Comparison of ENCODE assay signal across 32 cellular contexts in the genomic region with DNA sequence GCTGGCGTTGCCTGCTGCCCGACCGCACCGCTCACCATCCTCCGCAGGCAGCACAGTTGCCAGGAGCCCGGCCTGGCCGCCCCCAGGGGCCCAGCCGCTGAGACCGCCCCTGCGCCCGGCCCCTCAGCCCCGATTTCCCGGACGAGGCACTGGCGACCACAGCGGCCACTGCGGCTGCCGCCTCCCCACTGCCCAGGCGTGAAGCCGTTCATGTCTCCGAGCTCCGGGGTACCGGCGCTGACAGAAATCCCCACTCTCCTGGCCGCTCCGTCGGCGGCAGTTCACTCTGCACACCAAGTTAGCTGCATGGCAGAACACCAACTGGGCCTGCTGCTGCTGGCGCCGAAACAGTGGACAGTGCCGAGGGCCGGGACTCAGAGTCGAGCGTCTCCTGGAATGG.
"Had no signal": no experiment of that assay in that cellular context is flagged by ENCODE, and none has a peak within 500 bp of the region (broad histone marks: within the 10 kb centered on the region; RNA-seq: fewer than 3 reads in every experiment).

No MANE protein-coding gene starts in this region.

- H3K4me3 Mint-ChIP-seq: activated CD8-positive, alpha-beta T cell treated with anti-CD3 and anti-CD28 coated beads, Interleukin-2, amount 10 ng/mL, durations not matched to agents 7 days and 5 days; activated naive CD8-positive, alpha-beta T cell treated with anti-CD3 and anti-CD28 coated beads for 36 hours; activated T-cell treated with anti-CD3 and anti-CD28 coated beads, Interleukin-2, amount 50 U/mL, for 24 hours; IgD-negative memory B cell had no signal

- H3K36me3 ChIP-seq: breast epithelium had no signal

- H3K4me3 ChIP-seq: body of pancreas, breast epithelium, MG63 had no signal

- H3K27me3 ChIP-seq: body of pancreas, breast epithelium, MG63 had no signal

- H3K27me3 Mint-ChIP-seq: activated naive CD8-positive, alpha-beta T cell treated with anti-CD3 and anti-CD28 coated beads for 36 hours; activated T-cell treated with anti-CD3 and anti-CD28 coated beads, Interleukin-2, amount 50 U/mL, for 24 hours; IgD-negative memory B cell had no signal

- DNase-seq: activated CD4-positive, alpha-beta T cell treated with anti-CD3 and anti-CD28 coated beads for 1 hour; activated CD4-positive, alpha-beta T cell treated with anti-CD3 and anti-CD28 coated beads for 48 hours; activated CD4-positive, alpha-beta T cell treated with anti-CD3 and anti-CD28 coated beads, Interleukin-2, amount 50 U/mL, for 48 hours; activated CD4-positive, CD25-positive, alpha-beta regulatory T cell; activated CD8-positive, alpha-beta T cell treated with anti-CD3 and anti-CD28 coated beads, Interleukin-2, amount 10 ng/mL, durations not matched to agents 7 days and 5 days; activated naive CD4-positive, alpha-beta T cell; activated naive CD4-positive, alpha-beta T cell treated with anti-CD3 and anti-CD28 coated beads, Interleukin-2, amount 50 U/mL, for 16 hours; activated naive CD8-positive, alpha-beta T cell treated with anti-CD3 and anti-CD28 coated beads for 36 hours; activated T-cell treated with anti-CD3 and anti-CD28 coated beads, Interleukin-2, amount 50 U/mL, for 24 hours; amygdala; body of pancreas; Kasumi-1; KG1; MG63; NCI-H1048; NCI-H1105 treated with DMSO at 0.1 percent for 48 hours; NCI-H1436; NCI-H1694; NCI-H1930; NCI-H2081 treated with DMSO at 0.1 percent for 48 hours; NCI-H226; NCI-H446 treated with DMSO at 0.1 percent for 48 hours; NCI-H524 treated with DMSO at 0.1 percent for 48 hours; SIG-M5; T-helper 1 cell; T-helper 2 cell; T-helper 9 cell; WERI-Rb-1 had no signal

- ATAC-seq: activated CD8-positive, alpha-beta T cell treated with anti-CD3 and anti-CD28 coated beads, Interleukin-2, amount 10 ng/mL, durations not matched to agents 7 days and 5 days; body of pancreas; Panc1; SK-N-SH treated with all-trans-retinoic acid at 6 μM for 48 hours had no signal

- H3K27ac ChIP-seq: body of pancreas, breast epithelium, WERI-Rb-1 had no signal

- H3K9me3 ChIP-seq: body of pancreas, breast epithelium, MG63 had no signal

- H3K27ac Mint-ChIP-seq: activated CD8-positive, alpha-beta T cell treated with anti-CD3 and anti-CD28 coated beads, Interleukin-2, amount 10 ng/mL, durations not matched to agents 7 days and 5 days; activated naive CD8-positive, alpha-beta T cell treated with anti-CD3 and anti-CD28 coated beads for 36 hours; IgD-negative memory B cell had no signal

- H3K9me3 Mint-ChIP-seq: IgD-negative memory B cell had no signal
